Comparison of ENCODE assay signal across 6 cellular contexts in genomic region chr21:45140944-45141343, GRCh38.
A peak's percentile ranks its signal among the peaks of the same experiment; 100 is the strongest.
DNase-seq lines count a peak whose midpoint lies in the region; ATAC-seq and TF ChIP-seq lines count a peak whose summit lies in the region.
"Not testable (repeated sequence)": the region's sequence is repeated elsewhere in the genome, so short reads cannot be mapped to it uniquely, and the experiment has no call there.

No MANE protein-coding gene starts in this region.

- intact Hi-C loops in left ventricle myocardium superior (cut with micrococcal nuclease) (loop anchor here (10.0 kb wide), 1 partner anchor 304 kb away; no protein-coding TSS in a partner anchor), upper lobe of right lung (cut with DNase I) (loop anchor here (10.0 kb wide), 1 partner anchor 314 kb away; no protein-coding TSS in a partner anchor)
- intact Hi-C loops in sciatic nerve (cut with DNase I), result not testable (repeated sequence)

- DNase-seq in coronary artery (ENCODE audit: low spot score) (peak; percentile 46), left ventricle myocardium superior (peak; percentile 4), sciatic nerve (ENCODE audit: low spot score) (peak; percentile 60), upper lobe of right lung (peak; percentile 28)

- not testable (repeated sequence) for H3K27ac ChIP-seq in BLaER1, coronary artery, upper lobe of right lung
- peak overlapping the region; percentile 13; the same call in 1 of the 2 replicates for H3K27ac ChIP-seq in VCaP

- peaks cover 43% of the 10 kb centered on the region for H3K4me1 ChIP-seq in BLaER1
- H3K4me1 ChIP-seq in upper lobe of right lung, result not testable (repeated sequence)

- H3K4me2 ChIP-seq in BLaER1, result peak overlapping the region; percentile 46

- H4K20me1 ChIP-seq in BLaER1, result peaks cover 94% of the 10 kb centered on the region

- ATAC-seq in left ventricle myocardium superior, sciatic nerve, upper lobe of right lung: not testable (repeated sequence)

- H3K9me3 ChIP-seq in BLaER1, upper lobe of right lung: not testable (repeated sequence)

- not testable (repeated sequence) for H3K9ac ChIP-seq in BLaER1

- TF ChIP-seq CTCF in VCaP (conservative IDR thresholded peaks at IDR 0.05); coronary artery (IDR thresholded peaks at IDR 0.05); upper lobe of right lung (IDR thresholded peaks at IDR 0.05): not testable (repeated sequence)

- H3K4me3 ChIP-seq in BLaER1, coronary artery, upper lobe of right lung: not testable (repeated sequence)

- H3K27me3 ChIP-seq in BLaER1, upper lobe of right lung: not testable (repeated sequence)

- peaks cover 47% of the 10 kb centered on the region for H3K36me3 ChIP-seq in BLaER1
- not testable (repeated sequence) for H3K36me3 ChIP-seq in upper lobe of right lung

Comparison
In these comparisons a context has a peak if more than half of its experiments do, and no peak if none do; other contexts are left out.
1. DNase-seq: peak in every context shown above with its lines; median percentile 60 in sciatic nerve; 46 in coronary artery; 28 in upper lobe of right lung; 4 in left ventricle myocardium superior.